ENCODE assay signal across 30 cellular contexts in the genomic region with DNA sequence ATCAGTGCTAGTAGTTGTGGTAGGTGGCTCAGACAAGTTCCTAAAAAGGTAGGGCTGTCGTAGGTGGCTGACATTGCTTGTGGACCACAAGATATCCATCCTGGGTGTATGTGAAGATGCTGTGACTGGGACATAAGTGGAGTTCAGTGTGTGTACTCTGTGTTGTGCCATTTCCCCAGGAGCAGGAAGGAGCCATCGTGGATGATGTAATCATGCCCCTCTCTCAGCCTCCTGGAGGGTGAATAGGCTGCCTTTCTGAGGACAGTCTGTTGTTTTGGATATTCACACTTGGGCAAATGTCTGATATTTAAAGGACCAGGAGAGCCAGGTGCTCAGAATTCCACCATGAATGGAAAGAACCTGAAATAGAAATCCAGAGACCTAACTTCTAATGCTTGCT. TPM values are rescaled to one million over a fixed set of nuclear protein-coding genes. Genes with fewer than 3 reads are reported as not detected.
"Had no signal": no experiment of that assay in that cellular context is flagged by ENCODE, and none has a peak within 500 bp of the region (broad histone marks: within the 10 kb centered on the region; RNA-seq: fewer than 3 reads in every experiment).

No MANE protein-coding gene starts in this region.

- H3K27ac ChIP-seq: colonic mucosa, esophagus squamous epithelium, gastroesophageal sphincter, neutrophil, psoas muscle, spleen, testis, transverse colon had no signal

- H3K27me3 ChIP-seq: colonic mucosa, gastroesophageal sphincter, neutrophil, spleen, testis, transverse colon had no signal

- H3K4me1 Mint-ChIP-seq: immature natural killer cell; naive thymus-derived CD4-positive, alpha-beta T cell; stimulated activated naive B cell treated with anti-CD40 and anti-IgM and Interleukin-4, amounts not matched to agents 10 μg/mL and 1 μg/mL and 100 μg/mL, for 72 hours; stimulated activated naive CD8-positive, alpha-beta T cell treated with anti-CD3 and anti-CD28 coated beads, Interleukin-15, amount 100 ng/mL, for 72 hours had no signal

- DNase-seq: colonic mucosa; dermis blood vessel endothelial cell; esophagus squamous epithelium; foreskin fibroblast; glutamatergic neuron; immature natural killer cell; kidney; left cardiac atrium; naive thymus-derived CD4-positive, alpha-beta T cell; psoas muscle; retina; spleen; stimulated activated CD4-positive, alpha-beta T cell treated with anti-CD3 and anti-CD28 coated beads, Interleukin-2, amount 100 ng/mL, for 24 hours; stimulated activated CD4-positive, alpha-beta T cell treated with anti-CD3 and anti-CD28 coated beads, Interleukin-4, amount 100 ng/mL, for 4 hours; stimulated activated naive B cell treated with anti-CD40 and anti-IgM and Interleukin-4, amounts not matched to agents 10 μg/mL and 1 μg/mL and 100 μg/mL, for 72 hours; stimulated activated naive CD8-positive, alpha-beta T cell treated with anti-CD3 and anti-CD28 coated beads, Interleukin-15, amount 100 ng/mL, for 72 hours; testis; transverse colon had no signal

- H3K27ac Mint-ChIP-seq: immature natural killer cell; naive thymus-derived CD4-positive, alpha-beta T cell; stimulated activated naive B cell treated with anti-CD40 and anti-IgM and Interleukin-4, amounts not matched to agents 10 μg/mL and 1 μg/mL and 100 μg/mL, for 72 hours had no signal

- H3K4me1 ChIP-seq: colonic mucosa, gastroesophageal sphincter, psoas muscle, spleen, testis, transverse colon had no signal

- H3K4me3 ChIP-seq: colonic mucosa, esophagus squamous epithelium, gastroesophageal sphincter, psoas muscle, spleen, testis, transverse colon had no signal

- H3K9me3 ChIP-seq: colonic mucosa, esophagus squamous epithelium, neutrophil, psoas muscle, testis, transverse colon had no signal

- H3K36me3 Mint-ChIP-seq: immature natural killer cell; naive thymus-derived CD4-positive, alpha-beta T cell; stimulated activated naive B cell treated with anti-CD40 and anti-IgM and Interleukin-4, amounts not matched to agents 10 μg/mL and 1 μg/mL and 100 μg/mL, for 72 hours had no signal

- ATAC-seq: gastroesophageal sphincter; left cardiac atrium; naive thymus-derived CD4-positive, alpha-beta T cell; psoas muscle; sciatic nerve; stimulated activated naive B cell treated with anti-CD40 and anti-IgM and Interleukin-4, amounts not matched to agents 10 μg/mL and 1 μg/mL and 100 μg/mL, for 72 hours; stimulated activated naive CD8-positive, alpha-beta T cell treated with anti-CD3 and anti-CD28 coated beads, Interleukin-15, amount 100 ng/mL, for 72 hours had no signal

- H3K36me3 ChIP-seq: colonic mucosa, esophagus squamous epithelium, gastroesophageal sphincter, neutrophil, spleen, transverse colon had no signal

- H3K4me3 Mint-ChIP-seq: immature natural killer cell; naive thymus-derived CD4-positive, alpha-beta T cell; stimulated activated naive B cell treated with anti-CD40 and anti-IgM and Interleukin-4, amounts not matched to agents 10 μg/mL and 1 μg/mL and 100 μg/mL, for 72 hours; stimulated activated naive CD8-positive, alpha-beta T cell treated with anti-CD3 and anti-CD28 coated beads, Interleukin-15, amount 100 ng/mL, for 72 hours had no signal

RNA-seq across cellular contexts. Expression of gene HEPHL1, which starts 2.7 kb away (rescaled TPM):
- total RNA-seq: colonic mucosa; dermis blood vessel endothelial cell; epithelial cell of proximal tubule; kidney; left cardiac atrium; liver; lung microvascular endothelial cell; mesenteric fat pad; mononuclear cell; naive thymus-derived CD4-positive, alpha-beta T cell; osteoblast; psoas muscle; sciatic nerve; spleen; subcutaneous adipose tissue; transverse colon; urinary bladder had no signal
- polyA plus RNA-seq: immature natural killer cell; naive thymus-derived CD4-positive, alpha-beta T cell; neural cell; spleen; urinary bladder had no signal
